Comparison of ENCODE assay signal across 8 cellular contexts in genomic region chr14:91350813-91351507, GRCh38.
DNase-seq lines count a peak whose midpoint lies in the region; ATAC-seq and TF ChIP-seq lines count a peak whose summit lies in the region.

No MANE protein-coding gene starts in this region.

- peak overlapping the region; percentile 69 for H3K4me3 ChIP-seq in osteoblast (ENCODE audit: insufficient read depth, low read length)
- H3K4me3 ChIP-seq in mesenchymal stem cell (ENCODE audit: insufficient read depth in 1 of 2, low read depth in 1 of 2, low read length in 2 of 2), result no peak overlapping the region

- no peaks in the 10 kb centered on the region for H3K79me1 ChIP-seq in mesenchymal stem cell (replicated peaks; ENCODE audit: low read length, poor library complexity, severe bottlenecking)

- no peak overlapping the region for H2BK120ac ChIP-seq in mesenchymal stem cell (ENCODE audit: low read depth, low read length)

- no peaks in the 10 kb centered on the region for H3K79me2 ChIP-seq in osteoblast (ENCODE audit: insufficient read depth, low read length)

- H3K4ac ChIP-seq in mesenchymal stem cell (ENCODE audit: low read depth in 1 of 2, low read length in 2 of 2), result no peak overlapping the region

- H4K20me1 ChIP-seq in osteoblast (ENCODE audit: insufficient read depth, low read length), result no peaks in the 10 kb centered on the region

- no peak overlapping the region for H2BK15ac ChIP-seq in mesenchymal stem cell (ENCODE audit: low read depth, poor library complexity, severe bottlenecking)

- H3K23ac ChIP-seq in mesenchymal stem cell (ENCODE audit: low read length in 2 of 2), result no peak overlapping the region

- no peak overlapping the region for H3K14ac ChIP-seq in mesenchymal stem cell (ENCODE audit: low read length in 2 of 2)

- H3K27ac ChIP-seq in KOPT-K1 (ENCODE audit: low read depth, low read length, poor library complexity, severe bottlenecking), result peak overlapping the region; percentile 92
- no peak overlapping the region for H3K27ac ChIP-seq in osteoblast (ENCODE audit: low read depth, low read length)
- no peak overlapping the region for H3K27ac ChIP-seq in mesenchymal stem cell (ENCODE audit: low read length, poor library complexity, severe bottlenecking)

- H2BK5ac ChIP-seq in mesenchymal stem cell (ENCODE audit: low read depth, low read length, poor library complexity, severe bottlenecking), result no peak overlapping the region

- H2AFZ ChIP-seq in osteoblast (ENCODE audit: low read length), result peak overlapping the region; percentile 94
- H2AFZ ChIP-seq in mesenchymal stem cell (ENCODE audit: low read depth, low read length), result no peak overlapping the region

- no peak overlapping the region for H4K8ac ChIP-seq in mesenchymal stem cell (ENCODE audit: low read length)

- 84% methylated on average over 16 of the region's 18 CpGs for WGBS in mesenchymal stem cell

- H3K9me3 ChIP-seq in KOPT-K1 (ENCODE audit: insufficient read depth, low read length, poor library complexity, severe bottlenecking) (no peaks in the 10 kb centered on the region), osteoblast (ENCODE audit: low read depth, low read length) (no peaks in the 10 kb centered on the region), mesenchymal stem cell (ENCODE audit: control insufficient read depth, low read length) (no peaks in the 10 kb centered on the region)

- no peak for TF ChIP-seq CTCF in osteoblast (IDR thresholded peaks at IDR 0.05; ENCODE audit: extremely low read depth, low read depth, low read length)

- H3K27me3 ChIP-seq in osteoblast (ENCODE audit: insufficient read depth, low read length) (peaks cover 5% of the 10 kb centered on the region), mesenchymal stem cell (ENCODE audit: control insufficient read depth in 1 of 2, insufficient read depth in 1 of 2, low read length in 2 of 2) (peaks cover 0 to 64% of the 10 kb centered on the region in 2 experiments)

- ATAC-seq in GM21447 (IDR thresholded peaks at IDR 0.05; ENCODE audit: unreplicated experiment), result peak; percentile 58

- H3K36me3 ChIP-seq in KOPT-K1 (ENCODE audit: insufficient read depth, low read length), result peaks cover 18% of the 10 kb centered on the region
- no peaks in the 10 kb centered on the region for H3K36me3 ChIP-seq in osteoblast (ENCODE audit: insufficient read depth, low read length)
- H3K36me3 ChIP-seq in mesenchymal stem cell (ENCODE audit: control insufficient read depth in 1 of 2, insufficient read depth in 2 of 2, low read depth in 1 of 2, low read length in 2 of 2), result no peaks in the 10 kb centered on the region

- DNase-seq in Daoy (ENCODE audit: low read depth) (peak; percentile 60), osteoblast (ENCODE audit: insufficient read length, low spot score, missing footprints) (peak; percentile 90), OCI-M1 (lab: John Stamatoyannopoulos, UW) (no peak), mesenchymal stem cell (no peak), NCI-H526 (lab: John Stamatoyannopoulos, UW) (no peak)
- peak; percentile 33 for DNase-seq in activated effector memory CD4-positive, alpha-beta T cell treated with Interleukin-2 at 50 U/mL for 16 hours

- H3K4me2 ChIP-seq in osteoblast (ENCODE audit: insufficient read depth, low read length) (peak overlapping the region; percentile 84), mesenchymal stem cell (ENCODE audit: low read length, poor library complexity, severe bottlenecking) (no peak overlapping the region)

- H4K91ac ChIP-seq in mesenchymal stem cell (ENCODE audit: low read length), result no peak overlapping the region

- no peak overlapping the region for H2BK12ac ChIP-seq in mesenchymal stem cell (ENCODE audit: low read length in 2 of 2)

- no peak overlapping the region for H2AK5ac ChIP-seq in mesenchymal stem cell (ENCODE audit: low read length, severe bottlenecking)

- H3K9ac ChIP-seq in mesenchymal stem cell (ENCODE audit: low read length), result no peak overlapping the region

- peaks cover 9% of the 10 kb centered on the region for H3K4me1 ChIP-seq in osteoblast (ENCODE audit: insufficient read depth, low read length)
- peaks cover 11% of the 10 kb centered on the region for H3K4me1 ChIP-seq in mesenchymal stem cell (ENCODE audit: control insufficient read depth, insufficient read depth, low read depth, low read length)

- H3K18ac ChIP-seq in mesenchymal stem cell (ENCODE audit: low read depth in 1 of 2, low read length in 2 of 2), result no peak overlapping the region

Comparison
In these comparisons a context has a peak if more than half of its experiments do, and no peak if none do; other contexts are left out.
1. DNase-seq: peak in Daoy (single experiment), activated effector memory CD4-positive, alpha-beta T cell treated with Interleukin-2 at 50 U/mL for 16 hours (single experiment) and osteoblast (single experiment); none in OCI-M1 (single experiment), mesenchymal stem cell (single experiment) and NCI-H526 (0 of 2).